Comparison of ENCODE assay signal across 16 cellular contexts in genomic region chr20:40849456-40849855, GRCh38.
DNase-seq lines count a peak whose midpoint lies in the region; ATAC-seq and TF ChIP-seq lines count a peak whose summit lies in the region.
"Had no signal": no experiment of that assay in that cellular context is flagged by ENCODE, and none has a peak within 500 bp of the region (broad histone marks: within the 10 kb centered on the region; RNA-seq: fewer than 3 reads in every experiment).

No MANE protein-coding gene starts in this region.

- peak; percentile 8 to 37 for DNase-seq in lung microvascular endothelial cell (ENCODE audit: low read depth in 2 of 2)
- no peak for DNase-seq in stimulated activated effector memory CD8-positive, alpha-beta T cell treated with anti-CD3 and anti-CD28 coated beads, Interleukin-12 subunit alpha, Interleukin-12 subunit beta, amount 100 ng/mL, for 72 hours (ENCODE audit: low spot score in 2 of 2)
- no peak for DNase-seq in GDM1 (lab: John Stamatoyannopoulos, UW)
- no peak for DNase-seq in NK-92 (lab: John Stamatoyannopoulos, UW; ENCODE audit: unreplicated experiment)
- DNase-seq: C1 segment of cervical spinal cord; Calu3; CD4-positive, alpha-beta memory T cell; COR-L47; DMS53; DMS79 treated with DMSO at 0.1 percent for 48 hours; H9 had no signal

- H3K9me3 Mint-ChIP-seq in stimulated activated effector memory CD8-positive, alpha-beta T cell treated with anti-CD3 and anti-CD28 coated beads, Interleukin-12 subunit alpha, Interleukin-12 subunit beta, amount 100 ng/mL, for 72 hours: no peaks in the 10 kb centered on the region
- H3K9me3 Mint-ChIP-seq: GM23338, H9 had no signal

- H4K20me1 ChIP-seq in Loucy (ENCODE audit: insufficient read depth, low read length, poor library complexity, severe bottlenecking): no peaks in the 10 kb centered on the region

- H3K9me3 ChIP-seq in Loucy (ENCODE audit: insufficient read depth, low read depth, low read length): no peaks in the 10 kb centered on the region

- H2AFZ ChIP-seq in Loucy (ENCODE audit: low read length): peak overlapping the region; percentile 31; the same call in 1 of the 2 replicates
- H2AFZ ChIP-seq: GM23338 had no signal

- no peaks in the 10 kb centered on the region for H3K36me3 Mint-ChIP-seq in stimulated activated effector memory CD8-positive, alpha-beta T cell treated with anti-CD3 and anti-CD28 coated beads, Interleukin-12 subunit alpha, Interleukin-12 subunit beta, amount 100 ng/mL, for 72 hours
- H3K36me3 Mint-ChIP-seq: CD4-positive, alpha-beta memory T cell had no signal

- no peaks in the 10 kb centered on the region for H3K27me3 ChIP-seq in Loucy (ENCODE audit: insufficient read depth, low read length, poor library complexity, severe bottlenecking)

- no peak for TF ChIP-seq CTCF in Loucy (conservative IDR thresholded peaks at IDR 0.05; ENCODE audit: low read length)

- no peaks in the 10 kb centered on the region for H3K9me2 ChIP-seq in Loucy (replicated peaks; ENCODE audit: low read depth, low read length)

- H3K9ac ChIP-seq in Loucy (ENCODE audit: low read depth, low read length, poor library complexity, severe bottlenecking): no peak overlapping the region

- no peak overlapping the region for H3K4me3 Mint-ChIP-seq in stimulated activated effector memory CD8-positive, alpha-beta T cell treated with anti-CD3 and anti-CD28 coated beads, Interleukin-12 subunit alpha, Interleukin-12 subunit beta, amount 100 ng/mL, for 72 hours
- H3K4me3 Mint-ChIP-seq: CD4-positive, alpha-beta memory T cell; GM23338; H9 had no signal

- no peaks in the 10 kb centered on the region for H3F3A ChIP-seq in Loucy (ENCODE audit: low read depth)

- H3K4me1 Mint-ChIP-seq in stimulated activated effector memory CD8-positive, alpha-beta T cell treated with anti-CD3 and anti-CD28 coated beads, Interleukin-12 subunit alpha, Interleukin-12 subunit beta, amount 100 ng/mL, for 72 hours: peaks cover 6% of the 10 kb centered on the region

- H3K36me3 ChIP-seq in Loucy (ENCODE audit: insufficient read depth, low read length): no peaks in the 10 kb centered on the region

- H3K27ac Mint-ChIP-seq in stimulated activated effector memory CD8-positive, alpha-beta T cell treated with anti-CD3 and anti-CD28 coated beads, Interleukin-12 subunit alpha, Interleukin-12 subunit beta, amount 100 ng/mL, for 72 hours: peak overlapping the region; percentile 1
- H3K27ac Mint-ChIP-seq: CD4-positive, alpha-beta memory T cell; GM23338; H9 had no signal

- peaks cover 12% of the 10 kb centered on the region for H3K4me1 ChIP-seq in Loucy (ENCODE audit: insufficient read depth, low read length, poor library complexity, severe bottlenecking)

- no peak overlapping the region for H3K4me2 ChIP-seq in Loucy (ENCODE audit: low read depth, low read length, poor library complexity, severe bottlenecking)
- H3K4me2 ChIP-seq: GM23338 had no signal

- no peak for ATAC-seq in stimulated activated effector memory CD8-positive, alpha-beta T cell treated with anti-CD3 and anti-CD28 coated beads, Interleukin-12 subunit alpha, Interleukin-12 subunit beta, amount 100 ng/mL, for 72 hours
- ATAC-seq in GM21737 (IDR thresholded peaks at IDR 0.05; ENCODE audit: unreplicated experiment): no peak
- ATAC-seq: GM12878, GM23338, HCT116 had no signal

- H3K4me3 ChIP-seq in Loucy (ENCODE audit: low read length, poor library complexity, severe bottlenecking): no peak overlapping the region
- H3K4me3 ChIP-seq: GM12878, GM23338 had no signal

- no peaks in the 10 kb centered on the region for H3K79me2 ChIP-seq in Loucy (ENCODE audit: insufficient read depth, low read length)

Comparison
In these comparisons a context has a peak if more than half of its experiments do, and no peak if none do; other contexts are left out.
1. DNase-seq: peak in lung microvascular endothelial cell (2 of 2); none in stimulated activated effector memory CD8-positive, alpha-beta T cell treated with anti-CD3 and anti-CD28 coated beads, Interleukin-12 subunit alpha, Interleukin-12 subunit beta, amount 100 ng/mL, for 72 hours (0 of 2), GDM1 (single experiment) and NK-92 (single experiment).